ENCODE assay signal across 1 cellular context in genomic region chr20:45346291-45346718, GRCh38.
TF ChIP-seq lines count a peak whose summit lies in the region.

No MANE protein-coding gene starts in this region.

TF ChIP-seq in HepG2, 621 proteins besides CTCF, POLR2A, EP300 and RAD21 (continued from another document and continues in another):
- TF ChIP-seq HNRNPL (IDR thresholded peaks at IDR 0.05; ENCODE audit: low read depth, low read length): no peak
- TF ChIP-seq SRF (IDR thresholded peaks at IDR 0.05; ENCODE audit: low read depth, low read length): no peak
- TF ChIP-seq NFKB2 (CRISPR knock-in tag; IDR thresholded peaks at IDR 0.05; ENCODE audit: borderline replicate concordance): no peak
- no peak for TF ChIP-seq PREB (CRISPR knock-in tag; IDR thresholded peaks at IDR 0.05)
- TF ChIP-seq NR2F6 (IDR thresholded peaks at IDR 0.05): no peak
- 0 out of 2 replicates have a peak, but pooled peaks have one; percentile 5 for TF ChIP-seq NR2F6 (CRISPR knock-in tag; IDR thresholded peaks at IDR 0.05)
- TF ChIP-seq POLR2G (IDR thresholded peaks at IDR 0.05; ENCODE audit: low read depth, low read length): no peak
- TF ChIP-seq ZC3H13 (CRISPR knock-in tag; IDR thresholded peaks at IDR 0.05): no peak
- TF ChIP-seq ZNF772 (CRISPR knock-in tag; IDR thresholded peaks at IDR 0.05): peak; percentile 71; the same call in 1 of the 2 replicates
- TF ChIP-seq BCL3 (CRISPR knock-in tag; IDR thresholded peaks at IDR 0.05): 0 out of 2 replicates have a peak, but pooled peaks have one; percentile 63
- no peak for TF ChIP-seq TAF1 (CRISPR knock-in tag; IDR thresholded peaks at IDR 0.05)
- TF ChIP-seq ZNF558 (CRISPR knock-in tag; IDR thresholded peaks at IDR 0.05; ENCODE audit: borderline replicate concordance): no peak
- TF ChIP-seq ETV5 (CRISPR knock-in tag; IDR thresholded peaks at IDR 0.05; ENCODE audit: borderline replicate concordance): peak; percentile 44; the same call in 1 of the 2 replicates
- peak; percentile 81 for TF ChIP-seq ZNF784 (CRISPR knock-in tag; IDR thresholded peaks at IDR 0.05; ENCODE audit: borderline replicate concordance)
- 0 out of 2 replicates have a peak, but pooled peaks have one; percentile 8 for TF ChIP-seq PPARG (CRISPR knock-in tag; conservative IDR thresholded peaks at IDR 0.05)
- no peak for TF ChIP-seq BCLAF1 (IDR thresholded peaks at IDR 0.05)
- 0 out of 2 replicates have a peak, but pooled peaks have one; percentile 11 for TF ChIP-seq ZGPAT (CRISPR knock-in tag; IDR thresholded peaks at IDR 0.05)
- TF ChIP-seq NFE2 (CRISPR knock-in tag; IDR thresholded peaks at IDR 0.05): no peak
- no peak for TF ChIP-seq ZNF281 (CRISPR knock-in tag; IDR thresholded peaks at IDR 0.05; ENCODE audit: borderline replicate concordance)
- no peak for TF ChIP-seq LRRFIP1 (CRISPR knock-in tag; conservative IDR thresholded peaks at IDR 0.05)
- no peak for TF ChIP-seq U2AF1 (optimal IDR thresholded peaks at IDR 0.05; ENCODE audit: low read depth, low read length)
- TF ChIP-seq HDAC2 (CRISPR knock-in tag; IDR thresholded peaks at IDR 0.05): peak; percentile 27; the same call in 1 of the 2 replicates
- peak; percentile 41; the same call in 1 of the 2 replicates for TF ChIP-seq RARA (CRISPR knock-in tag; IDR thresholded peaks at IDR 0.05)
- TF ChIP-seq SKIL (CRISPR knock-in tag; IDR thresholded peaks at IDR 0.05; ENCODE audit: borderline replicate concordance): no peak
- no peak for TF ChIP-seq ZNF703 (CRISPR knock-in tag; IDR thresholded peaks at IDR 0.05; ENCODE audit: borderline replicate concordance)
- TF ChIP-seq ZNF766 (CRISPR knock-in tag; IDR thresholded peaks at IDR 0.05; ENCODE audit: borderline replicate concordance): no peak
- 0 out of 2 replicates have a peak, but pooled peaks have one; percentile 16 for TF ChIP-seq RXRA (CRISPR knock-in tag; IDR thresholded peaks at IDR 0.05)
- peak; percentile 69 for TF ChIP-seq ZNF687 (CRISPR knock-in tag; IDR thresholded peaks at IDR 0.05)
- no peak for TF ChIP-seq ZNF589 (CRISPR knock-in tag; conservative IDR thresholded peaks at IDR 0.05)
- no peak for TF ChIP-seq ZFP36L1 (CRISPR knock-in tag; IDR thresholded peaks at IDR 0.05)
- no peak for TF ChIP-seq IRX3 (CRISPR knock-in tag; IDR thresholded peaks at IDR 0.05; ENCODE audit: borderline replicate concordance, low read depth)
- TF ChIP-seq BATF2 (CRISPR knock-in tag; IDR thresholded peaks at IDR 0.05): no peak
- TF ChIP-seq IRF9 (CRISPR knock-in tag; IDR thresholded peaks at IDR 0.05; ENCODE audit: borderline replicate concordance): no peak
- TF ChIP-seq RBFOX2 (IDR thresholded peaks at IDR 0.05; ENCODE audit: low read depth, low read length): 0 out of 2 replicates have a peak, but pooled peaks have one; percentile 1
- TF ChIP-seq ARNTL (CRISPR knock-in tag; IDR thresholded peaks at IDR 0.05): no peak
- no peak for TF ChIP-seq RFX1 (IDR thresholded peaks at IDR 0.05)
- 0 out of 2 replicates have a peak, but pooled peaks have one; percentile 31 for TF ChIP-seq DNMT1 (CRISPR knock-in tag; IDR thresholded peaks at IDR 0.05)
- peak; percentile 35; the same call in 1 of the 2 replicates for TF ChIP-seq ZSCAN25 (CRISPR knock-in tag; IDR thresholded peaks at IDR 0.05)
- TF ChIP-seq ZNF792 (CRISPR knock-in tag; IDR thresholded peaks at IDR 0.05): peak; percentile 100
